In genomic region chr9:114387678-114388431, GRCh38 we compare ENCODE assay signal across 1 cellular context.
A peak's percentile ranks its signal among the peaks of the same experiment; 100 is the strongest.
TF ChIP-seq lines count a peak whose summit lies in the region.

AKNA (minus strand) TSS chr9:114387982; CDS start chr9:114381333, 6,649 bp downstream.

TF ChIP-seq in neural cell, 6 proteins besides CTCF, POLR2A, EP300 and RAD21 (continued from another document):
- TF ChIP-seq REST (IDR thresholded peaks at IDR 0.05; ENCODE audit: borderline replicate concordance) (no peak), POLR2AphosphoS5 (IDR thresholded peaks at IDR 0.05) (peak; percentile 66), MXI1 (conservative IDR thresholded peaks at IDR 0.05; ENCODE audit: poor library complexity, severe bottlenecking) (no peak), SMC3 (conservative IDR thresholded peaks at IDR 0.05; ENCODE audit: poor library complexity) (no peak)
